1 cellular context compared by ENCODE assay signal in the genomic region with DNA sequence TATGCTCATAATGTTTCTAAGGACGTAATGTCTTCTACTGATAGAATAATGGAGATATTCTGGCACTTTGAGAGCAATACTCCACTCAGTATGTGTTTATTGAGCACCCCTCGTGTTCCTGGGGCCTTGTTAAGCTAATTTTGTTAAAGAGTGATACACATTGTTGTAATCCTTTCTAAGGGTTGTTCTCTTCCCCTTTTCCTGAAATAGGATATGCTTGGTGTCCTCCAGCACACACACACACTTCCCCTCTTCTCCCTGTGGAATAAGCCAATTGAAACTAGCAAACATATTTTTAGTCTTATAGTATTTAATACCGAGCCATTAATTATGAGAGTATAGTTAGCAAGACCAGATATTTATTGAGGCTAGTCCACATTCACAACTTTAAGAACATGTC.
TF ChIP-seq lines count a peak whose summit lies in the region.

No MANE protein-coding gene starts in this region.

TF ChIP-seq in WTC11, 78 proteins besides CTCF, POLR2A, EP300 and RAD21:
- TF ChIP-seq, protein P1, sequence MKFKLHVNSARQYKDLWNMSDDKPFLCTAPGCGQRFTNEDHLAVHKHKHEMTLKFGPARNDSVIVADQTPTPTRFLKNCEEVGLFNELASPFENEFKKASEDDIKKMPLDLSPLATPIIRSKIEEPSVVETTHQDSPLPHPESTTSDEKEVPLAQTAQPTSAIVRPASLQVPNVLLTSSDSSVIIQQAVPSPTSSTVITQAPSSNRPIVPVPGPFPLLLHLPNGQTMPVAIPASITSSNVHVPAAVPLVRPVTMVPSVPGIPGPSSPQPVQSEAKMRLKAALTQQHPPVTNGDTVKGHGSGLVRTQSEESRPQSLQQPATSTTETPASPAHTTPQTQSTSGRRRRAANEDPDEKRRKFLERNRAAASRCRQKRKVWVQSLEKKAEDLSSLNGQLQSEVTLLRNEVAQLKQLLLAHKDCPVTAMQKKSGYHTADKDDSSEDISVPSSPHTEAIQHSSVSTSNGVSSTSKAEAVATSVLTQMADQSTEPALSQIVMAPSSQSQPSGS (CRISPR knock-in tag; IDR thresholded peaks at IDR 0.05; ENCODE audit: borderline replicate concordance, low read depth) = no peak
- TF ChIP-seq CBFB (CRISPR knock-in tag; IDR thresholded peaks at IDR 0.05; ENCODE audit: low read depth) (no peak), TEAD4 (CRISPR knock-in tag; IDR thresholded peaks at IDR 0.05) (no peak)
- TF ChIP-seq, protein P2, sequence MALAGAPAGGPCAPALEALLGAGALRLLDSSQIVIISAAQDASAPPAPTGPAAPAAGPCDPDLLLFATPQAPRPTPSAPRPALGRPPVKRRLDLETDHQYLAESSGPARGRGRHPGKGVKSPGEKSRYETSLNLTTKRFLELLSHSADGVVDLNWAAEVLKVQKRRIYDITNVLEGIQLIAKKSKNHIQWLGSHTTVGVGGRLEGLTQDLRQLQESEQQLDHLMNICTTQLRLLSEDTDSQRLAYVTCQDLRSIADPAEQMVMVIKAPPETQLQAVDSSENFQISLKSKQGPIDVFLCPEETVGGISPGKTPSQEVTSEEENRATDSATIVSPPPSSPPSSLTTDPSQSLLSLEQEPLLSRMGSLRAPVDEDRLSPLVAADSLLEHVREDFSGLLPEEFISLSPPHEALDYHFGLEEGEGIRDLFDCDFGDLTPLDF (CRISPR knock-in tag; IDR thresholded peaks at IDR 0.05) = no peak
- TF ChIP-seq, protein P3, sequence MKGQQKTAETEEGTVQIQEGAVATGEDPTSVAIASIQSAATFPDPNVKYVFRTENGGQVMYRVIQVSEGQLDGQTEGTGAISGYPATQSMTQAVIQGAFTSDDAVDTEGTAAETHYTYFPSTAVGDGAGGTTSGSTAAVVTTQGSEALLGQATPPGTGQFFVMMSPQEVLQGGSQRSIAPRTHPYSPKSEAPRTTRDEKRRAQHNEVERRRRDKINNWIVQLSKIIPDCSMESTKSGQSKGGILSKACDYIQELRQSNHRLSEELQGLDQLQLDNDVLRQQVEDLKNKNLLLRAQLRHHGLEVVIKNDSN (CRISPR knock-in tag; IDR thresholded peaks at IDR 0.05) = no peak
